11 cellular contexts compared by ENCODE assay signal in genomic region chrX:50169717-50170116, GRCh38. TPM values are rescaled to one million over a fixed set of nuclear protein-coding genes. Genes with fewer than 3 reads are reported as not detected.
"Had no signal": no experiment of that assay in that cellular context is flagged by ENCODE, and none has a peak within 500 bp of the region (broad histone marks: within the 10 kb centered on the region; RNA-seq: fewer than 3 reads in every experiment).

No MANE protein-coding gene starts in this region.

- H2AFZ ChIP-seq: GM23338 had no signal

- DNase-seq: H7, HFFc6, KG1 had no signal

- ATAC-seq: GM23338, HCT116, HepG2 had no signal

- H3K9me3 ChIP-seq: HAP-1 had no signal

- H3K36me3 ChIP-seq: HAP-1 had no signal

- H3K27ac ChIP-seq: HL-60 had no signal

- H3K4me3 ChIP-seq: GM23338, HAP-1 had no signal

- H3K4me2 ChIP-seq: GM23338 had no signal

- FAIRE-seq: HepG2 had no signal

RNA-seq across cellular contexts. Expression of gene AKAP4, which starts 31.1 kb away (rescaled TPM):
- total RNA-seq: GM23338, H4, H7, HepG2, HFFc6, HT1080 had no signal
- polyA plus RNA-seq: GM23338, HepG2, IgD-negative memory B cell had no signal
